Comparison of ENCODE assay signal across 1 cellular context in genomic region chr1:16118706-16119105, GRCh38.
TF ChIP-seq lines count a peak whose summit lies in the region.

No MANE protein-coding gene starts in this region.

TF ChIP-seq in H1, 55 proteins besides CTCF, POLR2A, EP300 and RAD21:
- TF ChIP-seq RNF2 (IDR thresholded peaks at IDR 0.05; ENCODE audit: borderline replicate concordance, low read depth, low read length, missing control alignments, poor library complexity, severe bottlenecking) = no peak
- no peak for TF ChIP-seq MAX (IDR thresholded peaks at IDR 0.05)
